27 cellular contexts compared by ENCODE assay signal in genomic region chr1:88003255-88003654, GRCh38.
"Had no signal": no experiment of that assay in that cellular context is flagged by ENCODE, and none has a peak within 500 bp of the region (broad histone marks: within the 10 kb centered on the region; RNA-seq: fewer than 3 reads in every experiment).

No MANE protein-coding gene starts in this region.

- H3K36me3 ChIP-seq: stomach, suprapubic skin, thoracic aorta, thyroid gland, tibial artery, tibial nerve, transverse colon, upper lobe of left lung, upper lobe of right lung, uterus, vagina had no signal

- DNase-seq: stimulated activated CD4-positive, alpha-beta T cell treated with anti-CD3 and anti-CD28 coated beads, Interleukin-2, amount 100 ng/mL, for 48 hours; stimulated activated CD4-positive, alpha-beta T cell treated with anti-CD3 and anti-CD28 coated beads, Interleukin-4, amount 100 ng/mL, for 1 hour; stimulated activated CD4-positive, alpha-beta T cell treated with anti-CD3 and anti-CD28 coated beads, Interleukin-4, amount 100 ng/mL, for 24 hours; stimulated activated CD4-positive, alpha-beta T cell treated with anti-CD3 and anti-CD28 coated beads, Interleukin-4, amount 100 ng/mL, for 4 hours; stimulated activated CD8-positive, alpha-beta memory T cell treated with anti-CD3 and anti-CD28 coated beads, Interleukin-4, amount 100 ng/mL, for 48 hours; stimulated activated naive B cell treated with anti-CD40 and anti-IgM and Interleukin-4, amounts not matched to agents 10 μg/mL and 1 μg/mL and 100 μg/mL, for 72 hours; stimulated activated naive CD4-positive, alpha-beta T cell; stimulated activated naive CD4-positive, alpha-beta T cell treated with Interleukin-2 at 50 U/mL for 16 hours; stimulated activated naive CD8-positive, alpha-beta T cell treated with anti-CD3 and anti-CD28 coated beads, Interleukin-15, amount 100 ng/mL, for 72 hours; stimulated activated naive CD8-positive, alpha-beta T cell treated with anti-CD3 and anti-CD28 coated beads, Interleukin-15, Interleukin-2, amounts not matched to agents 100 U/mL and 50 U/mL, for 24 hours; stomach; substantia nigra; testis; thyroid gland; tibial artery; transverse colon; trophoblast cell; upper lobe of left lung; upper lobe of right lung; uterus had no signal

- ATAC-seq: stimulated activated effector memory CD8-positive, alpha-beta T cell treated with anti-CD3 and anti-CD28 coated beads, Interleukin-12 subunit alpha, Interleukin-12 subunit beta, amount 100 ng/mL, for 72 hours; stimulated activated memory B cell treated with anti-CD40 and anti-IgM and Interleukin-4, amounts not matched to agents 10 μg/mL and 1 μg/mL and 100 μg/mL, for 72 hours; stimulated activated naive B cell treated with anti-CD40 and anti-IgM and Interleukin-4, amounts not matched to agents 10 μg/mL and 1 μg/mL and 100 μg/mL, for 72 hours; stimulated activated naive CD8-positive, alpha-beta T cell treated with anti-CD3 and anti-CD28 coated beads, Interleukin-15, amount 100 ng/mL, for 72 hours; stimulated activated naive CD8-positive, alpha-beta T cell treated with anti-CD3 and anti-CD28 coated beads, Interleukin-15, Interleukin-2, amounts not matched to agents 100 U/mL and 50 U/mL, for 24 hours; upper lobe of right lung had no signal

- H3K4me3 ChIP-seq: stomach, suprapubic skin, testis, thoracic aorta, thyroid gland, tibial artery, tibial nerve, transverse colon, upper lobe of left lung, upper lobe of right lung, uterus, vagina had no signal

- H3K9me3 ChIP-seq: stomach, suprapubic skin, testis, thoracic aorta, thyroid gland, tibial artery, tibial nerve, transverse colon, upper lobe of left lung, upper lobe of right lung, uterus, vagina had no signal

- H3K27me3 ChIP-seq: stomach, suprapubic skin, testis, thyroid gland, tibial artery, tibial nerve, transverse colon, upper lobe of left lung, upper lobe of right lung, uterus, vagina had no signal

- H3K27ac ChIP-seq: stomach, suprapubic skin, testis, thoracic aorta, thyroid gland, tibial artery, tibial nerve, transverse colon, upper lobe of left lung, upper lobe of right lung, uterus, vagina had no signal

- H3K4me1 ChIP-seq: suprapubic skin, testis, thyroid gland, tibial nerve, transverse colon, upper lobe of left lung, upper lobe of right lung, uterus, vagina had no signal

- FAIRE-seq: urothelium cell line had no signal
